In genomic region chr16:53480394-53480793, GRCh38 we compare ENCODE assay signal across 2 cellular contexts.
TF ChIP-seq lines count a peak whose summit lies in the region.

No MANE protein-coding gene starts in this region.

TF ChIP-seq in liver, 16 proteins besides CTCF, POLR2A, EP300 and RAD21:
- no peak for TF ChIP-seq TAF1 (conservative IDR thresholded peaks at IDR 0.05)
- TF ChIP-seq YY1 (IDR thresholded peaks at IDR 0.05) = no peak
- no peak for TF ChIP-seq SP1 (IDR thresholded peaks at IDR 0.05)
- TF ChIP-seq HNF4A (conservative IDR thresholded peaks at IDR 0.05) = peak; percentile 34 to 73
- TF ChIP-seq FOXA2 (IDR thresholded peaks at IDR 0.05) = no peak
- TF ChIP-seq RXRA (IDR thresholded peaks at IDR 0.05) = peak in 1 of 2 donors; percentile 52
- TF ChIP-seq REST (IDR thresholded peaks at IDR 0.05) = no peak
- no peak for TF ChIP-seq HNF4G (IDR thresholded peaks at IDR 0.05)
- no peak for TF ChIP-seq FOXA1 (IDR thresholded peaks at IDR 0.05)

TF ChIP-seq in HepG2, 621 proteins besides CTCF, POLR2A, EP300 and RAD21:
- TF ChIP-seq ZNF337 (CRISPR knock-in tag; IDR thresholded peaks at IDR 0.05; ENCODE audit: borderline replicate concordance, low read depth) (no peak), ZNF260 (CRISPR knock-in tag; IDR thresholded peaks at IDR 0.05; ENCODE audit: borderline replicate concordance, low read depth) (no peak), ZBTB8A (CRISPR knock-in tag; IDR thresholded peaks at IDR 0.05; ENCODE audit: borderline replicate concordance, low read depth) (no peak), ZNF562 (CRISPR knock-in tag; IDR thresholded peaks at IDR 0.05; ENCODE audit: borderline replicate concordance) (no peak), ELK4 (CRISPR knock-in tag; IDR thresholded peaks at IDR 0.05; ENCODE audit: borderline replicate concordance) (no peak)
